8 cellular contexts compared by ENCODE assay signal in the genomic region with DNA sequence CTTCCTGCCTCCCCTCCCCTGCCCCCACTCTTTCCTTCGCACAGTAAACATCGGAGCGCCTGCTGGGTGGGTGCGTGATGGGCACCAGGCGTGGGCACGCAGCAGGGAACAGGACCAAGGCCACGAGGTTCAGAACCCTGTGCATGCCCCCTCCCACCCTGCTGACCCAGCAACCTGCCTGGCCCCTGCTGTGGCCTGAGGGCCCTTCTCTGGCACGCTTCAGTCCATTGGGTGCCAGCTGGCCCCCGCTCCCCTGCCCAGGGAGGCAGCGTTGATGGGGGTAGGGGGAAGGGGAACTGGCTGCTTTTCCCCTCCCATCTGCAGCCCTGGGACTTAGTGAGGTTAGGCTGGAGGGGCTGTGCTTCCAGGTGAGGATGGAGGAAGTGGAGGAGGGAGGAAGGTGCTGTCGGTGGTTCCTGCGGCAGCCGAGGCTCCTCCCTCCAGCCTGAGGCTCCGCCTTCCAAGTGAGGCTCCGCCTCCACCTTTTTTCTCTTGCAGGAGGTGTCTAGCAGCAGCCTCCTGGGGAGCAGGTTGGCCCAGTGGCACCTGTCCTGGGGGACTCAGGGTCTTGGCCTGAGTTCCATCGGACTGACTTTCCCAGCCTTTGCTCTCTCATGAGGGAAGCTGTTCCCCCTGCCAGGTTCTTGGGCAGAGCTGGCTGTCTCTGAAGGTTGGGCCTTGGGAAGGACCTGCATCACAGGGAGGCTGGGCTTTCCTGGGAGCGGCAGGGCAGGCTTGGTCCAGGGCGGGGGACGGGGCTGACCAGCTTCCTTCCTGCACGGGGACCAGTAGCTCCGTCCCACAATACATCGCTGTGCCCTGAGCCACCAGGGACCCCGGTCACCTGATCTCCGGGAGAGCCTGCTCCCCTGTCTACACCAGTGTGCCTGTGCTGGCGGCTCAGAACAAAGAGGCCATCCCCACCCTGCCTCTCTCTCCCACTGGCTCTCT. TPM values are rescaled to one million over a fixed set of nuclear protein-coding genes. Genes with fewer than 3 reads are reported as not detected.
DNase-seq lines count a peak whose midpoint lies in the region; ATAC-seq, FAIRE-seq and TF ChIP-seq lines count a peak whose summit lies in the region.

No MANE protein-coding gene starts in this region.

- 79% methylated on average over 18 of the region's 25 CpGs for WGBS in K562 (ENCODE audit: insufficient coverage, low coverage, missing lambda C conversion rate)

- H3K4me1 ChIP-seq in K562 (replicated peaks in 1 of 2; ENCODE audit: control insufficient read depth in 2 of 2, insufficient read depth in 2 of 2, low read length in 2 of 2) (peaks cover 0 to 79% of the 10 kb centered on the region in 2 experiments; a peak in 2 of 5 replicates), thoracic aorta (ENCODE audit: control insufficient read depth in 1 of 2, low read depth in 2 of 2) (peaks cover 17 to 51% of the 10 kb centered on the region in 2 donors), MM.1S (ENCODE audit: low read length) (no peaks in the 10 kb centered on the region)

- no peak overlapping the region for H3K27ac ChIP-seq in K562 (ENCODE audit: extremely low read depth, low read depth, low read length)
- peak overlapping the region; percentile 47 to 53 for H3K27ac ChIP-seq in thoracic aorta
- no peak overlapping the region for H3K27ac ChIP-seq in MM.1S (ENCODE audit: low read length)

- H4K20me1 ChIP-seq in K562 (replicated peaks; ENCODE audit: control insufficient read depth, insufficient read depth, low read length) (peaks cover 33% of the 10 kb centered on the region; the same call in 1 of the 2 replicates), MM.1S (ENCODE audit: insufficient read depth, low read length) (0 out of 2 replicates have a peak, but pooled peaks cover 3% of the 10 kb centered on the region)

- H3K79me2 ChIP-seq in K562 (ENCODE audit: control insufficient read depth, insufficient read depth, low read length) (peaks cover 35% of the 10 kb centered on the region; the same call in 2 of the 3 replicates), MM.1S (ENCODE audit: low read length) (peaks cover 94% of the 10 kb centered on the region)

- H3K36me3 Mint-ChIP-seq in memory B cell = peaks cover 14% of the 10 kb centered on the region

- H3K9me3 ChIP-seq in K562 (replicated peaks; ENCODE audit: control insufficient read depth, insufficient read depth, low read depth, low read length) (no peaks in the 10 kb centered on the region), thoracic aorta (no peaks in the 10 kb centered on the region), MM.1S (replicated peaks; ENCODE audit: insufficient read depth, low read length) (no peaks in the 10 kb centered on the region)

- H3K4me2 ChIP-seq in K562 (ENCODE audit: insufficient read depth, low read length) (no peak overlapping the region), MM.1S (ENCODE audit: low read depth, low read length) (no peak overlapping the region)

- no peak for TF ChIP-seq EP300 in K562 (IDR thresholded peaks at IDR 0.05; ENCODE audit: low read length)

- H3K36me3 ChIP-seq in K562 (ENCODE audit: control insufficient read depth, insufficient read depth, low read length) (peaks cover 69% of the 10 kb centered on the region; the same call in 1 of the 3 replicates), thoracic aorta (peaks cover 11% of the 10 kb centered on the region), MM.1S (replicated peaks; ENCODE audit: insufficient read depth, low read length) (no peaks in the 10 kb centered on the region; the same call in 1 of the 2 replicates)

- peaks cover 16% of the 10 kb centered on the region for H3K4me1 Mint-ChIP-seq in memory B cell

- TF ChIP-seq CTCF in K562 (IDR thresholded peaks at IDR 0.05 in 2 of 3, conservative IDR thresholded peaks at IDR 0.05 in 1 of 3; ENCODE audit: insufficient read depth in 2 of 3, low read depth in 1 of 3, low read length in 3 of 3) = no peak
- no peak for TF ChIP-seq CTCF in thoracic aorta (IDR thresholded peaks at IDR 0.05)
- no peak for TF ChIP-seq CTCF in MM.1S (IDR thresholded peaks at IDR 0.05; ENCODE audit: low read length)

- peak; percentile 67 for FAIRE-seq in K562 (lab: Jason Lieb, UNC)

- H2AFZ ChIP-seq in K562 (ENCODE audit: low read depth, low read length) = no peak overlapping the region
- no peak overlapping the region for H2AFZ ChIP-seq in MM.1S (ENCODE audit: low read length)

- ATAC-seq in K562 = peak; percentile 92
- ATAC-seq in memory B cell (ENCODE audit: low read depth) = peak; percentile 59
- ATAC-seq in thoracic aorta (ENCODE audit: insufficient number of reproducible peaks, low FRiP score, low read depth) = no peak
- ATAC-seq in HG03354 (IDR thresholded peaks at IDR 0.05; ENCODE audit: poor library complexity, severe bottlenecking, unreplicated experiment) = no peak

- no peak overlapping the region for H3K27ac Mint-ChIP-seq in memory B cell

- H3K9me1 ChIP-seq in K562 (ENCODE audit: control insufficient read depth, insufficient read depth, low read length) = no peaks in the 10 kb centered on the region

- no peaks in the 10 kb centered on the region for H3K9me2 ChIP-seq in MM.1S (replicated peaks; ENCODE audit: insufficient read depth, low read length)

- CTCF ChIA-PET in K562 (lab: Yijun Ruan, JAX; ENCODE audit: low intra/inter-chr PET ratio) = no interaction called here

- TF ChIP-seq POLR2A in K562 (conservative IDR thresholded peaks at IDR 0.05) = no peak

- no peak for TF ChIP-seq RAD21 in K562 (CRISPR knock-in tag; conservative IDR thresholded peaks at IDR 0.05 in 1 of 2, IDR thresholded peaks at IDR 0.05 in 1 of 2)

- POLR2A ChIA-PET in K562 (lab: Yijun Ruan, JAX) = no interaction called here

- intact Hi-C loops in K562 (cut with micrococcal nuclease) = no loop called here

- H3K4me3 Mint-ChIP-seq in memory B cell = no peak overlapping the region

- no peaks in the 10 kb centered on the region for H3K27me3 Mint-ChIP-seq in memory B cell

- no peaks in the 10 kb centered on the region for H3K9me3 Mint-ChIP-seq in memory B cell

- H3K4me3 ChIP-seq in K562 (no peak overlapping the region), thoracic aorta (peak overlapping the region; percentile 50), MM.1S (ENCODE audit: low read length) (no peak overlapping the region)

- in situ Hi-C loops in K562 (cut with MboI) = no loop called here

- no TSS peak for BruUV-seq in K562 (replicated peaks; lab: Mats Ljungman, UMichigan)

- peak; percentile 29 for DNase-seq in NCI-H2227 (lab: John Stamatoyannopoulos, UW; ENCODE audit: unreplicated experiment)
- DNase-seq in NCI-H2227 treated with DMSO at 0.1 percent for 48 hours (lab: John Stamatoyannopoulos, UW) = no peak
- DNase-seq in K562 (ENCODE audit: extremely low read depth in 1 of 4, low spot score in 3 of 4) = peak; percentile 36 to 69 (median 55)
- peak in 1 of 2 donors; percentile 46 for DNase-seq in memory B cell (ENCODE audit: low spot score in 2 of 2)
- no peak for DNase-seq in thoracic aorta (ENCODE audit: low spot score)
- DNase-seq in DMS 273 (lab: John Stamatoyannopoulos, UW; ENCODE audit: unreplicated experiment) = no peak
- no peak for DNase-seq in MM.1S

- H3K9ac ChIP-seq in K562 (ENCODE audit: insufficient read depth in 1 of 2, low read depth in 2 of 2, low read length in 2 of 2) = peak overlapping the region in 1 of 2 experiments; percentile 75; a peak in 2 of 4 replicates
- H3K9ac ChIP-seq in MM.1S (ENCODE audit: low read length) = no peak overlapping the region

- no peaks in the 10 kb centered on the region for H3F3A ChIP-seq in MM.1S (ENCODE audit: insufficient read depth, low read length)

- H3K27me3 ChIP-seq in K562 (ENCODE audit: control insufficient read depth in 2 of 2, insufficient read depth in 2 of 2, low read length in 2 of 2) = no peaks in the 10 kb centered on the region
- H3K27me3 ChIP-seq in thoracic aorta (replicated peaks; ENCODE audit: insufficient read depth) = no peaks in the 10 kb centered on the region
- H3K27me3 ChIP-seq in MM.1S (replicated peaks; ENCODE audit: insufficient read depth, low read length) = no peaks in the 10 kb centered on the region

RNA-seq across cellular contexts. Expression of a gene that starts 7.3 kb away (rescaled TPM):
- total RNA-seq in K562 (2011; cell fraction: chromatin; rRNA removed; ENCODE audit: low replicate concordance) = 19.4 and 56.5 TPM in 2 replicates
- total RNA-seq in K562 (2011; cell fraction: nucleolus; rRNA removed) = 36.9 and 39.3 TPM in 2 replicates
- 20.4 and 20.9 TPM in 2 replicates for total RNA-seq in K562 (2011; cell fraction: nucleoplasm; rRNA removed)
- total RNA-seq in K562 (2014; rRNA removed) (21.9 and 26.4 TPM in 2 replicates), K562 (2014; rRNA removed; fragmentation: Illumina TruSeq; extraction: Trizol) (5.3 and 7.3 TPM in 2 replicates), K562 (2015; rRNA removed; fragmentation: Illumina TruSeq; extraction: Trizol) (14.3 and 14.4 TPM in 2 replicates), K562 (2021) (24.9 and 34.9 TPM in 2 replicates), thoracic aorta (10 to 100 TPM; 10.2 to 32.2 TPM)
- polyA plus RNA-seq in K562 (2011; rRNA removed) (6.7 and 7.1 TPM in 2 replicates), K562 (2014; fragmentation: Illumina TruSeq; extraction: Trizol) (14.5 and 23.3 TPM in 2 replicates), K562 (2014; fragmentation: Nextera tagmentation; extraction: Ambion mirVana) (under 1 TPM; 0.27 TPM), K562 (2014; rRNA removed) (14.8 and 19.9 TPM in 2 replicates)
- 7.4 and 15.5 TPM in 2 replicates for polyA plus RNA-seq in K562 (2011; cell fraction: cytosol; rRNA removed)
- 11.2 and 22.2 TPM in 2 replicates for polyA plus RNA-seq in K562 (2011; cell fraction: nucleus; rRNA removed)
- 23.1 and 44.7 TPM in 2 replicates for polyA plus RNA-seq in K562 (2012)
- polyA minus RNA-seq in K562 (2011; rRNA and poly(A)+ RNA removed) = 4.6 and 5.3 TPM in 2 replicates
- polyA minus RNA-seq in K562 (2011; cell fraction: cytosol; rRNA and poly(A)+ RNA removed) = 14.9 and 18.8 TPM in 2 replicates
- 21.3 and 22.4 TPM in 2 replicates for polyA minus RNA-seq in K562 (2011; cell fraction: nucleus; rRNA and poly(A)+ RNA removed)

RNA-seq across cellular contexts. Expression of a gene that starts 29.6 kb away (rescaled TPM):
- total RNA-seq in K562 (2011; cell fraction: chromatin; rRNA removed; ENCODE audit: low replicate concordance) = 411 and 869 TPM in 2 replicates
- total RNA-seq in K562 (2011; cell fraction: nucleolus; rRNA removed) = 851 and 883 TPM in 2 replicates
- 585 and 614 TPM in 2 replicates for total RNA-seq in K562 (2011; cell fraction: nucleoplasm; rRNA removed)
- 1,752 and 1,953 TPM in 2 replicates for total RNA-seq in K562 (2014; rRNA removed)
- total RNA-seq in K562 (2014; rRNA removed; fragmentation: Illumina TruSeq; extraction: Trizol) = 1,453 and 1,647 TPM in 2 replicates
- total RNA-seq in K562 (2015; rRNA removed; fragmentation: Illumina TruSeq; extraction: Trizol) = 1,387 and 1,494 TPM in 2 replicates
- 2,825 and 3,003 TPM in 2 replicates for total RNA-seq in K562 (2021)
- 1,026 and 1,305 TPM in 2 replicates for polyA plus RNA-seq in K562 (2011; rRNA removed)
- 1,502 and 1,797 TPM in 2 replicates for polyA plus RNA-seq in K562 (2011; cell fraction: cytosol; rRNA removed)
- polyA plus RNA-seq in K562 (2011; cell fraction: nucleus; rRNA removed) = 696 and 770 TPM in 2 replicates
- 3,305 and 4,013 TPM in 2 replicates for polyA plus RNA-seq in K562 (2012)
- 1,501 and 2,376 TPM in 2 replicates for polyA plus RNA-seq in K562 (2014; fragmentation: Illumina TruSeq; extraction: Trizol)
- 100 to 1,000 TPM; 372 to 422 TPM for polyA plus RNA-seq in K562 (2014; fragmentation: Nextera tagmentation; extraction: Ambion mirVana)
- 1,067 and 1,158 TPM in 2 replicates for polyA plus RNA-seq in K562 (2014; rRNA removed)
- 1,191 and 1,209 TPM in 2 replicates for polyA minus RNA-seq in K562 (2011; rRNA and poly(A)+ RNA removed)
- 1,563 and 2,307 TPM in 2 replicates for polyA minus RNA-seq in K562 (2011; cell fraction: cytosol; rRNA and poly(A)+ RNA removed)
- polyA minus RNA-seq in K562 (2011; cell fraction: nucleus; rRNA and poly(A)+ RNA removed) = 434 and 599 TPM in 2 replicates
- total RNA-seq in thoracic aorta = 1,000 to 10,000 TPM; 1,268 to 1,436 TPM

RNA-seq across cellular contexts. Expression of a gene that starts 43.9 kb away (rescaled TPM):
- total RNA-seq in K562 (2011; cell fraction: chromatin; rRNA removed; ENCODE audit: low replicate concordance) = 39.7 and 130 TPM in 2 replicates
- 64.5 and 77.9 TPM in 2 replicates for total RNA-seq in K562 (2011; cell fraction: nucleolus; rRNA removed)
- total RNA-seq in K562 (2011; cell fraction: nucleoplasm; rRNA removed) = 43.5 and 49.6 TPM in 2 replicates
- 60.1 and 62.7 TPM in 2 replicates for total RNA-seq in K562 (2014; rRNA removed)
- 4.4 and 9.2 TPM in 2 replicates for total RNA-seq in K562 (2014; rRNA removed; fragmentation: Illumina TruSeq; extraction: Trizol)
- 25.0 and 26.2 TPM in 2 replicates for total RNA-seq in K562 (2015; rRNA removed; fragmentation: Illumina TruSeq; extraction: Trizol)
- 39.2 and 54.1 TPM in 2 replicates for total RNA-seq in K562 (2021)
- 24.0 and 29.4 TPM in 2 replicates for polyA plus RNA-seq in K562 (2011; rRNA removed)
- polyA plus RNA-seq in K562 (2011; cell fraction: cytosol; rRNA removed) = 31.0 and 40.6 TPM in 2 replicates
- polyA plus RNA-seq in K562 (2011; cell fraction: nucleus; rRNA removed) = 67.8 and 75.4 TPM in 2 replicates
- 39.9 and 60.2 TPM in 2 replicates for polyA plus RNA-seq in K562 (2012)
- 29.4 and 45.3 TPM in 2 replicates for polyA plus RNA-seq in K562 (2014; fragmentation: Illumina TruSeq; extraction: Trizol)
- polyA plus RNA-seq in K562 (2014; fragmentation: Nextera tagmentation; extraction: Ambion mirVana) = under 1 TPM; 0.14 to 0.21 TPM
- 59.6 and 63.4 TPM in 2 replicates for polyA plus RNA-seq in K562 (2014; rRNA removed)
- polyA minus RNA-seq in K562 (2011; rRNA and poly(A)+ RNA removed) = 10.9 and 17.4 TPM in 2 replicates
- polyA minus RNA-seq in K562 (2011; cell fraction: cytosol; rRNA and poly(A)+ RNA removed) = 21.4 and 25.5 TPM in 2 replicates
- polyA minus RNA-seq in K562 (2011; cell fraction: nucleus; rRNA and poly(A)+ RNA removed) = 18.0 and 24.4 TPM in 2 replicates
- total RNA-seq in thoracic aorta = 100 to 1,000 TPM; 167 to 241 TPM

RNA-seq across cellular contexts. Expression of a gene that starts 51.9 kb away (rescaled TPM):
- 5.4 and 20.2 TPM in 2 replicates for total RNA-seq in K562 (2011; cell fraction: chromatin; rRNA removed; ENCODE audit: low replicate concordance)
- total RNA-seq in K562 (2011; cell fraction: nucleolus; rRNA removed) = 10.5 and 12.0 TPM in 2 replicates
- 5.3 and 7.3 TPM in 2 replicates for total RNA-seq in K562 (2011; cell fraction: nucleoplasm; rRNA removed)
- total RNA-seq in K562 (2014; rRNA removed) = 10.2 and 13.8 TPM in 2 replicates
- 1.6 and 1.8 TPM in 2 replicates for total RNA-seq in K562 (2014; rRNA removed; fragmentation: Illumina TruSeq; extraction: Trizol)
- total RNA-seq in K562 (2015; rRNA removed; fragmentation: Illumina TruSeq; extraction: Trizol) = 4.6 and 4.8 TPM in 2 replicates
- total RNA-seq in K562 (2021) = 32.7 and 34.0 TPM in 2 replicates
- 2.0 and 2.4 TPM in 2 replicates for polyA plus RNA-seq in K562 (2011; rRNA removed)
- polyA plus RNA-seq in K562 (2011; cell fraction: cytosol; rRNA removed) = 2.8 and 11.2 TPM in 2 replicates
- polyA plus RNA-seq in K562 (2011; cell fraction: nucleus; rRNA removed) = 7.4 and 18.4 TPM in 2 replicates
- polyA plus RNA-seq in K562 (2012) = 8.9 and 10.8 TPM in 2 replicates
- 6.3 and 8.3 TPM in 2 replicates for polyA plus RNA-seq in K562 (2014; fragmentation: Illumina TruSeq; extraction: Trizol)
- under 1 TPM; 0.11 to 0.27 TPM for polyA plus RNA-seq in K562 (2014; fragmentation: Nextera tagmentation; extraction: Ambion mirVana)
- 10.8 and 11.6 TPM in 2 replicates for polyA plus RNA-seq in K562 (2014; rRNA removed)
- polyA minus RNA-seq in K562 (2011; rRNA and poly(A)+ RNA removed) = 1.3 and 1.7 TPM in 2 replicates
- polyA minus RNA-seq in K562 (2011; cell fraction: cytosol; rRNA and poly(A)+ RNA removed) = 14.2 and 20.6 TPM in 2 replicates
- 5.4 and 5.8 TPM in 2 replicates for polyA minus RNA-seq in K562 (2011; cell fraction: nucleus; rRNA and poly(A)+ RNA removed)
- total RNA-seq in thoracic aorta = 10 to 100 TPM; 85.1 to 91.9 TPM

Comparison
In these comparisons a context has a peak if more than half of its experiments do, and no peak if none do; other contexts are left out.
1. DNase-seq: peak in NCI-H2227 (single experiment) and K562 (4 of 4); none in NCI-H2227 treated with DMSO at 0.1 percent for 48 hours (single experiment), thoracic aorta (single experiment), DMS 273 (single experiment) and MM.1S (single experiment).
2. ATAC-seq: peak in K562 (single experiment) and memory B cell (single experiment); none in thoracic aorta (single experiment) and HG03354 (single experiment).
3. H3K27ac ChIP-seq: peak in thoracic aorta (2 of 2); none in K562 (single experiment) and MM.1S (single experiment).